Comparison of ENCODE assay signal across 17 cellular contexts in the genomic region with DNA sequence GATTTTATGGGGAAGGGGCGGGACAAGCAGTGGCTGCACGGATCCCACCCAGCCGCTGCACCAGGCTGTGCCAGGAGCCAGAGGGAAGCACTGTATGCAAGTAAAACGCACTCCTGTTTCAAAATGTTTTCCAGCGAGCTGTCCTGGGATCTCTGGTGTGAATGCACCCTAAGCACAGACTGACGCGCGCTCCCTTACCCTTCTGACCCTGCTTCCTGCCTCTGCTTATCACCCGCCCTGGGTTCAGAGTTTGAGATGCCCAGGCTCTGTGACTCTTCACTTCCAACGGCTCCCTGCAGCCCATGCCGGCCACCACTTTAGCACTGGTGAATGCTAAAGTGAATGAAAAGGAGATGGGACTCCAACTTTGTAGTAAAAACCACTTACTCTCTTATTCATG.
A peak's percentile ranks its signal among the peaks of the same experiment; 100 is the strongest.
DNase-seq lines count a peak whose midpoint lies in the region; ATAC-seq, FAIRE-seq and TF ChIP-seq lines count a peak whose summit lies in the region.
"Had no signal": no experiment of that assay in that cellular context is flagged by ENCODE, and none has a peak within 500 bp of the region (broad histone marks: within the 10 kb centered on the region; RNA-seq: fewer than 3 reads in every experiment).

No MANE protein-coding gene starts in this region.

- in situ Hi-C loops in Panc1 (cut with HindIII; ENCODE audit: low pct_unique_long_range_greater_than_20kb, low sequenced_read_pairs): no loop called here

- H3K4me1 Mint-ChIP-seq in glutamatergic neuron (ENCODE audit: low read depth, unreplicated experiment) (peaks cover 60% of the 10 kb centered on the region), osteocyte (ENCODE audit: unreplicated experiment) (peaks cover 63% of the 10 kb centered on the region)
- H3K4me1 Mint-ChIP-seq in activated naive CD4-positive, alpha-beta T cell treated with anti-CD3 and anti-CD28 coated beads, Interleukin-2, amount 10 ng/mL, durations not matched to agents 7 days and 5 days: peaks cover 47% of the 10 kb centered on the region

- H3K27me3 Mint-ChIP-seq in glutamatergic neuron (ENCODE audit: unreplicated experiment) (peaks cover 11% of the 10 kb centered on the region), osteocyte (ENCODE audit: unreplicated experiment) (peaks cover 13% of the 10 kb centered on the region)
- peaks cover 9% of the 10 kb centered on the region for H3K27me3 Mint-ChIP-seq in activated naive CD4-positive, alpha-beta T cell treated with anti-CD3 and anti-CD28 coated beads, Interleukin-2, amount 10 ng/mL, durations not matched to agents 7 days and 5 days

- no peaks in the 10 kb centered on the region for H3K36me3 ChIP-seq in Panc1 (ENCODE audit: control insufficient read depth, insufficient read depth, low read length)

- H3K4me1 ChIP-seq in Panc1 (ENCODE audit: control insufficient read depth, insufficient read depth, low read length): peaks cover 59% of the 10 kb centered on the region

- H3K9me3 ChIP-seq in Panc1 (ENCODE audit: control insufficient read depth, insufficient read depth, low read depth, low read length): no peaks in the 10 kb centered on the region

- H3K27ac Mint-ChIP-seq in glutamatergic neuron (ENCODE audit: unreplicated experiment) (peak overlapping the region; percentile 93), osteocyte (ENCODE audit: unreplicated experiment) (no peak overlapping the region)
- H3K27ac Mint-ChIP-seq in activated naive CD4-positive, alpha-beta T cell treated with anti-CD3 and anti-CD28 coated beads, Interleukin-2, amount 10 ng/mL, durations not matched to agents 7 days and 5 days: no peak overlapping the region

- H3K27ac ChIP-seq in Panc1 (ENCODE audit: low read length): peak overlapping the region; percentile 80
- H3K27ac ChIP-seq: SK-N-MC had no signal

- no peaks in the 10 kb centered on the region for H3K27me3 ChIP-seq in Panc1 (ENCODE audit: control insufficient read depth, insufficient read depth, low read length)

- no TSS peak for BruUV-seq in Panc1 (replicated peaks; lab: Mats Ljungman, UMichigan)

- no peak overlapping the region for H3K4me3 ChIP-seq in Panc1 (ENCODE audit: low read depth in 2 of 2, low read length in 2 of 2)
- H3K4me3 ChIP-seq: SK-N-MC had no signal

- H3K9me3 Mint-ChIP-seq in glutamatergic neuron (ENCODE audit: unreplicated experiment): peaks cover 13% of the 10 kb centered on the region
- no peaks in the 10 kb centered on the region for H3K9me3 Mint-ChIP-seq in osteocyte (ENCODE audit: unreplicated experiment)
- no peaks in the 10 kb centered on the region for H3K9me3 Mint-ChIP-seq in activated naive CD4-positive, alpha-beta T cell treated with anti-CD3 and anti-CD28 coated beads, Interleukin-2, amount 10 ng/mL, durations not matched to agents 7 days and 5 days

- CTCF ChIA-PET in Panc1 (lab: Charles Lee): no interaction called here
- CTCF ChIA-PET in activated naive CD4-positive, alpha-beta T cell treated with anti-CD3 and anti-CD28 coated beads, Interleukin-2, amount 10 ng/mL, durations not matched to agents 7 days and 5 days (lab: Charles Lee): no interaction called here

- DNase-seq in GM19239 (ENCODE audit: insufficient read length, low spot score) (no peak), Panc1 (ENCODE audit: low read depth, low spot score) (no peak), glutamatergic neuron (no peak), osteocyte (ENCODE audit: extremely low spot score, unreplicated experiment) (peak; percentile 53), GF-D8 (lab: John Stamatoyannopoulos, UW) (no peak), dermis blood vessel endothelial cell (no peak)
- DNase-seq in activated naive CD4-positive, alpha-beta T cell treated with anti-CD3 and anti-CD28 coated beads, Interleukin-2, amount 10 ng/mL, durations not matched to agents 7 days and 5 days: no peak
- DNase-seq: activated effector memory CD4-positive, alpha-beta T cell treated with Interleukin-2 at 50 U/mL for 16 hours; AML-193; cortex of kidney; erythroblast; kidney; NCI-H2029; PC-3 had no signal

- H3K36me3 Mint-ChIP-seq in glutamatergic neuron (ENCODE audit: unreplicated experiment) (no peaks in the 10 kb centered on the region), osteocyte (ENCODE audit: unreplicated experiment) (no peaks in the 10 kb centered on the region)
- no peaks in the 10 kb centered on the region for H3K36me3 Mint-ChIP-seq in activated naive CD4-positive, alpha-beta T cell treated with anti-CD3 and anti-CD28 coated beads, Interleukin-2, amount 10 ng/mL, durations not matched to agents 7 days and 5 days

- intact Hi-C loops in Panc1 (cut with micrococcal nuclease; ENCODE audit: unreplicated experiment): no loop called here

- peak; percentile 68 for ATAC-seq in Panc1
- no peak for ATAC-seq in activated CD4-positive, CD25-positive, alpha-beta regulatory T cell treated with anti-CD3 and anti-CD28 coated beads, Interleukin-2, amount 50 U/mL, for 24 hours
- ATAC-seq: PC-3 had no signal

- FAIRE-seq in GM19239 (lab: Jason Lieb, UNC): peak; percentile 49
- FAIRE-seq: kidney, TTC549 had no signal

- POLR2A ChIA-PET in Panc1 (lab: Charles Lee): no interaction called here

- peak overlapping the region; percentile 64 for H3K4me3 Mint-ChIP-seq in glutamatergic neuron (ENCODE audit: unreplicated experiment)
- no peak overlapping the region for H3K4me3 Mint-ChIP-seq in osteocyte (ENCODE audit: unreplicated experiment)
- H3K4me3 Mint-ChIP-seq in activated naive CD4-positive, alpha-beta T cell treated with anti-CD3 and anti-CD28 coated beads, Interleukin-2, amount 10 ng/mL, durations not matched to agents 7 days and 5 days: no peak overlapping the region

- TF ChIP-seq CTCF in Panc1 (IDR thresholded peaks at IDR 0.05) (no peak), glutamatergic neuron (IDR thresholded peaks at IDR 0.05; ENCODE audit: partially characterized antibody, unreplicated experiment) (no peak), osteocyte (IDR thresholded peaks at IDR 0.05) (no peak)
